In genomic region chr4:186016796-186017195, GRCh38 we compare ENCODE assay signal across 25 cellular contexts.
"Had no signal": no experiment of that assay in that cellular context is flagged by ENCODE, and none has a peak within 500 bp of the region (broad histone marks: within the 10 kb centered on the region; RNA-seq: fewer than 3 reads in every experiment).

No MANE protein-coding gene starts in this region.

- DNase-seq: dermis blood vessel endothelial cell; effector memory CD4-positive, alpha-beta T cell; foreskin keratinocyte; hypothalamus; immature natural killer cell; islet precursor cell; kidney glomerular epithelial cell; left colon; left ventricle myocardium superior; lower lobe of right lung; natural killer cell; occipital lobe; pancreas; retina; right lobe of liver; stimulated activated CD4-positive, alpha-beta T cell treated with anti-CD3 and anti-CD28 coated beads, Interleukin-2, amount 100 ng/mL, for 24 hours; stimulated activated CD4-positive, alpha-beta T cell treated with anti-CD3 and anti-CD28 coated beads, Interleukin-4, amount 100 ng/mL, for 24 hours; stimulated activated naive CD4-positive, alpha-beta T cell treated with Interleukin-2 at 50 U/mL for 16 hours; stomach; upper lobe of left lung had no signal

- H3K27ac ChIP-seq: coronary artery, esophagus muscularis mucosa, foreskin keratinocyte, gastroesophageal sphincter, lower lobe of right lung, pancreas, right lobe of liver, stomach, tibial nerve, upper lobe of left lung had no signal

- H3K9me3 ChIP-seq: esophagus muscularis mucosa, lower lobe of right lung, pancreas, right lobe of liver, stomach, tibial nerve, upper lobe of left lung had no signal

- H3K4me3 Mint-ChIP-seq: immature natural killer cell; natural killer cell; stimulated activated effector memory CD8-positive, alpha-beta T cell treated with anti-CD3 and anti-CD28 coated beads, Interleukin-12 subunit alpha, Interleukin-12 subunit beta, amount 100 ng/mL, for 72 hours had no signal

- H3K4me3 ChIP-seq: coronary artery, esophagus muscularis mucosa, gastroesophageal sphincter, lower lobe of right lung, pancreas, right lobe of liver, stomach, tibial nerve, upper lobe of left lung had no signal

- H3K36me3 ChIP-seq: esophagus muscularis mucosa, gastroesophageal sphincter, lower lobe of right lung, pancreas, right lobe of liver, stomach, tibial nerve, upper lobe of left lung had no signal

- H3K9me3 Mint-ChIP-seq: immature natural killer cell, natural killer cell had no signal

- H3K4me1 ChIP-seq: foreskin keratinocyte, pancreas, right lobe of liver had no signal

- H3K27ac Mint-ChIP-seq: immature natural killer cell; natural killer cell; stimulated activated effector memory CD8-positive, alpha-beta T cell treated with anti-CD3 and anti-CD28 coated beads, Interleukin-12 subunit alpha, Interleukin-12 subunit beta, amount 100 ng/mL, for 72 hours had no signal

- H3K27me3 ChIP-seq: esophagus muscularis mucosa, gastroesophageal sphincter, pancreas, right lobe of liver, stomach, tibial nerve, upper lobe of left lung had no signal

- ATAC-seq: foreskin keratinocyte; gastroesophageal sphincter; left colon; left ventricle myocardium superior; lower lobe of right lung; natural killer cell; pancreas; right lobe of liver; stimulated activated effector memory CD8-positive, alpha-beta T cell treated with anti-CD3 and anti-CD28 coated beads, Interleukin-12 subunit alpha, Interleukin-12 subunit beta, amount 100 ng/mL, for 72 hours had no signal

- H3K36me3 Mint-ChIP-seq: immature natural killer cell; natural killer cell; stimulated activated effector memory CD8-positive, alpha-beta T cell treated with anti-CD3 and anti-CD28 coated beads, Interleukin-12 subunit alpha, Interleukin-12 subunit beta, amount 100 ng/mL, for 72 hours had no signal

- H3K4me1 Mint-ChIP-seq: immature natural killer cell; natural killer cell; stimulated activated effector memory CD8-positive, alpha-beta T cell treated with anti-CD3 and anti-CD28 coated beads, Interleukin-12 subunit alpha, Interleukin-12 subunit beta, amount 100 ng/mL, for 72 hours had no signal
